Comparison of ENCODE assay signal across 15 cellular contexts in genomic region chr6:139920027-139920851, GRCh38.
A peak's percentile ranks its signal among the peaks of the same experiment; 100 is the strongest.
DNase-seq lines count a peak whose midpoint lies in the region; FAIRE-seq and TF ChIP-seq lines count a peak whose summit lies in the region.
"Had no signal": no experiment of that assay in that cellular context is flagged by ENCODE, and none has a peak within 500 bp of the region (broad histone marks: within the 10 kb centered on the region; RNA-seq: fewer than 3 reads in every experiment).

No MANE protein-coding gene starts in this region.

- no peaks in the 10 kb centered on the region for H3K36me3 ChIP-seq in spleen

- H3K4me3 ChIP-seq in fibroblast of pulmonary artery (replicated peaks; ENCODE audit: low read depth, low read length) = no peak overlapping the region
- H3K4me3 ChIP-seq in spleen = peak overlapping the region in 1 of 8 donors; percentile 41
- H3K4me3 ChIP-seq: A549, dorsolateral prefrontal cortex had no signal

- TF ChIP-seq POLR2A in spleen (IDR thresholded peaks at IDR 0.05) = no peak

- peak; percentile 32 for DNase-seq in NCI-H748 (lab: John Stamatoyannopoulos, UW; ENCODE audit: unreplicated experiment)
- DNase-seq in NCI-H748 treated with DMSO at 0.1 percent for 48 hours (lab: John Stamatoyannopoulos, UW) = no peak
- DNase-seq in NOMO-1 (lab: John Stamatoyannopoulos, UW; ENCODE audit: unreplicated experiment in 2 of 2) = peak; percentile 36 to 64
- peak; percentile 39 for DNase-seq in fibroblast of pulmonary artery (ENCODE audit: low read depth)
- DNase-seq in spleen = no peak
- no peak for DNase-seq in NCI-H2081 (lab: John Stamatoyannopoulos, UW)
- DNase-seq in HTR-8/SVneo (ENCODE audit: insufficient read length, low spot score) = no peak
- DNase-seq in NCI-H187 (lab: John Stamatoyannopoulos, UW) = no peak
- DNase-seq: DMS 273 treated with DMSO at 0.1 percent for 48 hours, dorsolateral prefrontal cortex, foreskin melanocyte, NCI-H1105, T1000 had no signal

- no peaks in the 10 kb centered on the region for H3K9me3 ChIP-seq in spleen
- H3K9me3 ChIP-seq: A549 had no signal

- TF ChIP-seq CTCF in fibroblast of pulmonary artery (IDR thresholded peaks at IDR 0.05; ENCODE audit: low read length, missing control alignments) = no peak
- no peak for TF ChIP-seq CTCF in spleen (IDR thresholded peaks at IDR 0.05 in 8 of 11, conservative IDR thresholded peaks at IDR 0.05 in 3 of 11)

- H3K4me1 ChIP-seq in spleen = peaks cover 0 to 17% (median 11%) of the 10 kb centered on the region in 6 donors
- H3K4me1 ChIP-seq: A549 had no signal

- FAIRE-seq in HTR-8/SVneo (lab: Jason Lieb, UNC) = no peak
- FAIRE-seq: A549, GM12892 had no signal

- H3K27me3 ChIP-seq in spleen (replicated peaks in 1 of 7) = no peaks in the 10 kb centered on the region

- 40 to 49% (median 43%) methylated on average over 8 of the region's 8 CpGs for WGBS in spleen, 5 donors

- H3K27ac ChIP-seq in spleen = peak overlapping the region in 6 of 8 donors; percentile 35 to 69 (median 58)
- H3K27ac ChIP-seq: A549 had no signal

- intact Hi-C loops in spleen (cut with DNase I; ENCODE audit: low total_unique reads) = no loop called here

Comparison
In these comparisons a context has a peak if more than half of its experiments do, and no peak if none do; other contexts are left out.
1. DNase-seq: peak in NCI-H748 (single experiment), NOMO-1 (2 of 2) and fibroblast of pulmonary artery (single experiment); none in NCI-H748 treated with DMSO at 0.1 percent for 48 hours (single experiment), spleen (single experiment), NCI-H2081 (0 of 2), HTR-8/SVneo (single experiment) and NCI-H187 (0 of 2).